8 cellular contexts compared by ENCODE assay signal in the genomic region with DNA sequence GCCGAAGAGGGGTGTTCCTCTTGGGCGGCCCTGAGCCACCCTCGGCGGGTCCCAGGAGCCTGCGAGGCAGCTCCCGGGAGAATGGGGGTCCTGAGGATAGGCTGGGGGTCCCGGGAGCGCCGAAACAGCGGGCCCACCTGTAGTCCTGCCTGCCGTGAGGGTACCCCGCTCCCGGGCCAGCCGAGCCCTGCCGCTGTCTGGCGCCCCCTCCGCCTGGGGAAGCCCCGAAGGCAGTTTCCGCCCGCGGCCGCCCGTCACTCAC. TPM values are rescaled to one million over a fixed set of nuclear protein-coding genes. Genes with fewer than 3 reads are reported as not detected.
DNase-seq lines count a peak whose midpoint lies in the region; FAIRE-seq and TF ChIP-seq lines count a peak whose summit lies in the region.

No MANE protein-coding gene starts in this region.

- H3K36me3 Mint-ChIP-seq in activated CD4-positive, alpha-beta T cell treated with anti-CD3 and anti-CD28 coated beads, Interleukin-2, amount 10 ng/mL, durations not matched to agents 24 days and 14 days (ENCODE audit: low read depth) = no peaks in the 10 kb centered on the region
- no peaks in the 10 kb centered on the region for H3K36me3 Mint-ChIP-seq in endothelial cell (ENCODE audit: low read depth, unreplicated experiment)

- peak overlapping the region; percentile 100 for H3K27ac ChIP-seq in MM.1S (ENCODE audit: low read length)

- no peak for DNase-seq in activated CD4-positive, alpha-beta T cell treated with anti-CD3 and anti-CD28 coated beads, Interleukin-2, amount 10 ng/mL, durations not matched to agents 24 days and 14 days
- DNase-seq in activated CD4-positive, alpha-beta T cell treated with anti-CD3 and anti-CD28 coated beads for 48 hours = no peak
- DNase-seq in MM.1S (no peak), endothelial cell (ENCODE audit: low spot score) (no peak), HTR-8/SVneo (ENCODE audit: insufficient read length, low spot score) (no peak), NCI-H187 (lab: John Stamatoyannopoulos, UW) (no peak), SK-N-DZ (ENCODE audit: low spot score) (no peak)

- peaks cover 23% of the 10 kb centered on the region for H3K4me1 Mint-ChIP-seq in activated CD4-positive, alpha-beta T cell treated with anti-CD3 and anti-CD28 coated beads, Interleukin-2, amount 10 ng/mL, durations not matched to agents 24 days and 14 days
- H3K4me1 Mint-ChIP-seq in endothelial cell (ENCODE audit: unreplicated experiment) = peaks cover 11% of the 10 kb centered on the region

- TF ChIP-seq CTCF in MM.1S (IDR thresholded peaks at IDR 0.05; ENCODE audit: low read length) = no peak
- no peak for TF ChIP-seq CTCF in endothelial cell (IDR thresholded peaks at IDR 0.05; ENCODE audit: unreplicated experiment)

- H3K9me2 ChIP-seq in MM.1S (replicated peaks; ENCODE audit: insufficient read depth, low read length) = no peaks in the 10 kb centered on the region

- no peak for FAIRE-seq in HTR-8/SVneo (lab: Jason Lieb, UNC)

- peaks cover 15% of the 10 kb centered on the region for H3F3A ChIP-seq in MM.1S (ENCODE audit: insufficient read depth, low read length)

- H3K4me1 ChIP-seq in MM.1S (ENCODE audit: low read length) = peaks cover 15% of the 10 kb centered on the region
- H3K4me1 ChIP-seq in neuron (ENCODE audit: insufficient read depth, low read length) = peaks cover 25% of the 10 kb centered on the region

- peak overlapping the region; percentile 100 for H3K27ac Mint-ChIP-seq in activated CD4-positive, alpha-beta T cell treated with anti-CD3 and anti-CD28 coated beads, Interleukin-2, amount 10 ng/mL, durations not matched to agents 24 days and 14 days
- H3K27ac Mint-ChIP-seq in endothelial cell (ENCODE audit: unreplicated experiment) = peak overlapping the region; percentile 88

- no peaks in the 10 kb centered on the region for H3K9me3 ChIP-seq in MM.1S (replicated peaks; ENCODE audit: insufficient read depth, low read length)
- no peaks in the 10 kb centered on the region for H3K9me3 ChIP-seq in neuron (ENCODE audit: low read length)

- peak overlapping the region; percentile 96 for H3K4me3 Mint-ChIP-seq in activated CD4-positive, alpha-beta T cell treated with anti-CD3 and anti-CD28 coated beads, Interleukin-2, amount 10 ng/mL, durations not matched to agents 24 days and 14 days
- H3K4me3 Mint-ChIP-seq in endothelial cell (ENCODE audit: unreplicated experiment) = peak overlapping the region; percentile 86

- H3K9ac ChIP-seq in MM.1S (ENCODE audit: low read length) = peak overlapping the region; percentile 99

- H3K4me2 ChIP-seq in MM.1S (ENCODE audit: low read depth, low read length) = peak overlapping the region; percentile 89

- H3K9me3 Mint-ChIP-seq in activated CD4-positive, alpha-beta T cell treated with anti-CD3 and anti-CD28 coated beads, Interleukin-2, amount 10 ng/mL, durations not matched to agents 24 days and 14 days = no peaks in the 10 kb centered on the region
- H3K9me3 Mint-ChIP-seq in endothelial cell (ENCODE audit: unreplicated experiment) = no peaks in the 10 kb centered on the region

- no peaks in the 10 kb centered on the region for H4K20me1 ChIP-seq in MM.1S (ENCODE audit: insufficient read depth, low read length)

- intact Hi-C loops in activated CD4-positive, alpha-beta T cell treated with anti-CD3 and anti-CD28 coated beads, Interleukin-2, amount 10 ng/mL, durations not matched to agents 24 days and 14 days (cut with micrococcal nuclease) = loop anchor here (2.0 kb wide), 2 partner anchors 22 kb away; a partner anchor contains a TSS

- peak overlapping the region; percentile 99 for H3K4me3 ChIP-seq in MM.1S (ENCODE audit: low read length)
- H3K4me3 ChIP-seq in neuron (ENCODE audit: low read length) = peak overlapping the region; percentile 87

- H3K36me3 ChIP-seq in MM.1S (replicated peaks; ENCODE audit: insufficient read depth, low read length) (no peaks in the 10 kb centered on the region), neuron (ENCODE audit: insufficient read depth, low read length) (no peaks in the 10 kb centered on the region)

- peaks cover 54% of the 10 kb centered on the region for H3K79me2 ChIP-seq in MM.1S (ENCODE audit: low read length)

- H2AFZ ChIP-seq in MM.1S (ENCODE audit: low read length) = peak overlapping the region; percentile 97
- H2AFZ ChIP-seq in neuron (ENCODE audit: low read depth, low read length) = peak overlapping the region; percentile 95

- no peaks in the 10 kb centered on the region for H3K27me3 ChIP-seq in MM.1S (replicated peaks; ENCODE audit: insufficient read depth, low read length)
- no peaks in the 10 kb centered on the region for H3K27me3 ChIP-seq in neuron (ENCODE audit: insufficient read depth, low read length)

- H3K27me3 Mint-ChIP-seq in activated CD4-positive, alpha-beta T cell treated with anti-CD3 and anti-CD28 coated beads, Interleukin-2, amount 10 ng/mL, durations not matched to agents 24 days and 14 days = no peaks in the 10 kb centered on the region
- H3K27me3 Mint-ChIP-seq in endothelial cell (ENCODE audit: unreplicated experiment) = peaks cover 4% of the 10 kb centered on the region

RNA-seq across cellular contexts. Expression of a gene that starts 0.3 kb away (rescaled TPM):
- total RNA-seq in activated CD4-positive, alpha-beta T cell treated with anti-CD3 and anti-CD28 coated beads, Interleukin-2, amount 10 ng/mL, durations not matched to agents 24 days and 14 days = 8.8 and 9.9 TPM in 2 replicates
- 8.4 TPM for total RNA-seq in endothelial cell (ENCODE audit: unreplicated experiment)
- polyA plus RNA-seq in SK-N-DZ (2014; cell fraction: cytosol; rRNA removed) = 3.1 and 4.7 TPM in 2 replicates
- polyA plus RNA-seq in SK-N-DZ (2014; cell fraction: nucleus; rRNA removed) = 2.7 and 3.0 TPM in 2 replicates

RNA-seq across cellular contexts. Expression of a gene that starts 21.1 kb away (rescaled TPM):
- 60.1 and 69.3 TPM in 2 replicates for total RNA-seq in activated CD4-positive, alpha-beta T cell treated with anti-CD3 and anti-CD28 coated beads, Interleukin-2, amount 10 ng/mL, durations not matched to agents 24 days and 14 days
- total RNA-seq in endothelial cell (ENCODE audit: unreplicated experiment) = 46.8 TPM
- polyA plus RNA-seq in SK-N-DZ (2014; cell fraction: cytosol; rRNA removed) = 138 and 182 TPM in 2 replicates
- 121 and 145 TPM in 2 replicates for polyA plus RNA-seq in SK-N-DZ (2014; cell fraction: nucleus; rRNA removed)
